Comparison of ENCODE assay signal across 9 cellular contexts in the genomic region with DNA sequence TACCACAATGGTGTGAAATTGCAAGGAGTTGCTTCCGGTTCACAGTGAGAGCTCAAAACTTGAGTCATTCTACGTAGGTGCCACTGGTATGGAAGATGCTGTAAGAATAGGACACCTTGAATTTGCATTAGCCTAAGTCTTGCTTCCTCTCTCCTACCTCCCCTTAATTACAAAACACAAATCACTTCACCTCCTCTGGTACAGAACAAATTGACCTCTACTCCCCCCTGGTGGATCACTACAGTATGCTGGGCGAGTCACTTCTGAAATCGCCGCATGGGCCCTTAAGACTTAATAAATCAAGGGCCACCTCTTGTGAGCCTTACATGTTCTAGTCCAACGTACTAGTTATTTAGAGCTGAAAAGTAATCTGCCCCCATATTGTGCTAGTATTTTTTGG.
A peak's percentile ranks its signal among the peaks of the same experiment; 100 is the strongest.
DNase-seq lines count a peak whose midpoint lies in the region; ATAC-seq and TF ChIP-seq lines count a peak whose summit lies in the region.
"Had no signal": no experiment of that assay in that cellular context is flagged by ENCODE, and none has a peak within 500 bp of the region (broad histone marks: within the 10 kb centered on the region; RNA-seq: fewer than 3 reads in every experiment).

No MANE protein-coding gene starts in this region.

- H3K4me1 Mint-ChIP-seq in GM23338 = peaks cover 22% of the 10 kb centered on the region
- H3K4me1 Mint-ChIP-seq in activated naive CD4-positive, alpha-beta T cell treated with anti-CD3 and anti-CD28 coated beads for 36 hours (ENCODE audit: low read depth) = peaks cover 9% of the 10 kb centered on the region
- no peaks in the 10 kb centered on the region for H3K4me1 Mint-ChIP-seq in T-helper 2 cell treated with Interferon-gamma antibody and Interleukin-4, amounts not matched to agents 5 μg/mL and 100 μg/mL, for 36 hours (ENCODE audit: low read depth)

- ATAC-seq in GM23338 (peak; percentile 92), lung (ENCODE audit: insufficient read depth, low FRiP score) (no peak)

- no peaks in the 10 kb centered on the region for H3K27me3 Mint-ChIP-seq in GM23338 (ENCODE audit: insufficient read depth, low read depth, poor library complexity)
- H3K27me3 Mint-ChIP-seq in activated naive CD4-positive, alpha-beta T cell treated with anti-CD3 and anti-CD28 coated beads for 36 hours (ENCODE audit: low read depth) = peaks cover 27% of the 10 kb centered on the region
- H3K27me3 Mint-ChIP-seq in T-helper 2 cell treated with Interferon-gamma antibody and Interleukin-4, amounts not matched to agents 5 μg/mL and 100 μg/mL, for 36 hours (ENCODE audit: low read depth) = peaks cover 46% of the 10 kb centered on the region
- H3K27me3 Mint-ChIP-seq: IgD-negative memory B cell had no signal

- CTCF ChIA-PET in A673 (lab: Charles Lee) = no interaction called here
- CTCF ChIA-PET in activated naive CD4-positive, alpha-beta T cell treated with anti-CD3 and anti-CD28 coated beads for 36 hours (lab: Charles Lee) = interaction anchor here (0.7 to 4.0 kb wide), 13 partner anchors 9 to 142 kb away, joined by 3 to 16 read pairs (median 4); no protein-coding TSS in a partner anchor

- H3K27me3 ChIP-seq in A673 (replicated peaks; ENCODE audit: insufficient read depth, low read depth, low read length, poor library complexity) = peaks cover 13% of the 10 kb centered on the region
- no peaks in the 10 kb centered on the region for H3K27me3 ChIP-seq in GM06990 (replicated peaks; ENCODE audit: control insufficient read depth, insufficient read depth, low read length)
- no peaks in the 10 kb centered on the region for H3K27me3 ChIP-seq in GM23338 (ENCODE audit: insufficient read depth)
- no peaks in the 10 kb centered on the region for H3K27me3 ChIP-seq in lung (ENCODE audit: control insufficient read depth, insufficient read depth)

- POLR2A ChIA-PET in A673 (lab: Charles Lee; ENCODE audit: low non-redundant PET) = no interaction called here

- 51 to 55% methylated on average over 6 of the region's 6 CpGs for WGBS in lung, 2 donors
- 58 to 76% methylated on average over 6 of the region's 6 CpGs for WGBS in lower leg skin, 2 donors

- H3K27ac ChIP-seq in A673 (ENCODE audit: low read depth, low read length, poor library complexity, severe bottlenecking) (no peak overlapping the region), GM23338 (ENCODE audit: low read depth) (no peak overlapping the region), lung (ENCODE audit: low read depth in 1 of 2, low read length in 1 of 2) (no peak overlapping the region)

- no peaks in the 10 kb centered on the region for H3K79me2 ChIP-seq in GM23338 (replicated peaks; ENCODE audit: insufficient read depth)

- H3K27ac Mint-ChIP-seq in GM23338 = no peak overlapping the region
- no peak overlapping the region for H3K27ac Mint-ChIP-seq in activated naive CD4-positive, alpha-beta T cell treated with anti-CD3 and anti-CD28 coated beads for 36 hours
- H3K27ac Mint-ChIP-seq in T-helper 2 cell treated with Interferon-gamma antibody and Interleukin-4, amounts not matched to agents 5 μg/mL and 100 μg/mL, for 36 hours = no peak overlapping the region
- H3K27ac Mint-ChIP-seq: IgD-negative memory B cell had no signal

- no peaks in the 10 kb centered on the region for H3K9me2 ChIP-seq in GM23338 (ENCODE audit: insufficient read depth)

- no peaks in the 10 kb centered on the region for H3K36me3 Mint-ChIP-seq in GM23338 (ENCODE audit: low read depth)
- H3K36me3 Mint-ChIP-seq in activated naive CD4-positive, alpha-beta T cell treated with anti-CD3 and anti-CD28 coated beads for 36 hours (ENCODE audit: low read depth) = no peaks in the 10 kb centered on the region
- H3K36me3 Mint-ChIP-seq in T-helper 2 cell treated with Interferon-gamma antibody and Interleukin-4, amounts not matched to agents 5 μg/mL and 100 μg/mL, for 36 hours (ENCODE audit: low read depth) = no peaks in the 10 kb centered on the region
- H3K36me3 Mint-ChIP-seq: IgD-negative memory B cell had no signal

- no peak overlapping the region for H3K4me3 ChIP-seq in A673 (ENCODE audit: low read depth, low read length, poor library complexity, severe bottlenecking)
- no peak overlapping the region for H3K4me3 ChIP-seq in GM06990 (replicated peaks; ENCODE audit: low read depth, low read length)
- H3K4me3 ChIP-seq in GM23338 = no peak overlapping the region
- no peak overlapping the region for H3K4me3 ChIP-seq in lung
- no peak overlapping the region for H3K4me3 ChIP-seq in lower leg skin (ENCODE audit: low read depth, poor library complexity, severe bottlenecking)

- H3K9me3 ChIP-seq in A673 (ENCODE audit: low read depth, low read length, poor library complexity, severe bottlenecking) (no peaks in the 10 kb centered on the region), lung (ENCODE audit: control insufficient read depth in 2 of 2, insufficient read depth in 1 of 2, low read length in 1 of 2) (no peaks in the 10 kb centered on the region)

- TF ChIP-seq POLR2A in lower leg skin (IDR thresholded peaks at IDR 0.05) = no peak

- intact Hi-C loops in A673 (cut with micrococcal nuclease; ENCODE audit: unreplicated experiment) (loop anchor here (1.0 kb wide), 1 partner anchor 143 kb away; no protein-coding TSS in a partner anchor), lower leg skin (cut with DNase I; ENCODE audit: low total_unique reads) (no loop called here)
- intact Hi-C loops in activated naive CD4-positive, alpha-beta T cell treated with anti-CD3 and anti-CD28 coated beads for 36 hours (cut with micrococcal nuclease) = loop anchor here (1.0 kb wide), 2 partner anchors 143 to 161 kb away; no protein-coding TSS in a partner anchor

- H3K9me3 Mint-ChIP-seq in GM23338 = peaks cover 1% of the 10 kb centered on the region; the same call in 2 of the 3 replicates
- no peaks in the 10 kb centered on the region for H3K9me3 Mint-ChIP-seq in activated naive CD4-positive, alpha-beta T cell treated with anti-CD3 and anti-CD28 coated beads for 36 hours
- no peaks in the 10 kb centered on the region for H3K9me3 Mint-ChIP-seq in T-helper 2 cell treated with Interferon-gamma antibody and Interleukin-4, amounts not matched to agents 5 μg/mL and 100 μg/mL, for 36 hours
- H3K9me3 Mint-ChIP-seq: IgD-negative memory B cell had no signal

- TF ChIP-seq CTCF in A673 (conservative IDR thresholded peaks at IDR 0.05; ENCODE audit: low read depth, low read length) (peak; percentile 74), GM06990 (IDR thresholded peaks at IDR 0.05; ENCODE audit: insufficient read depth, low read length, poor library complexity, severe bottlenecking) (peak; percentile 77), GM23338 (conservative IDR thresholded peaks at IDR 0.05; ENCODE audit: low read depth in 2 of 2) (peak; percentile 87 to 90), lung (IDR thresholded peaks at IDR 0.05; ENCODE audit: control extremely low read depth, extremely low read depth) (no peak), lower leg skin (IDR thresholded peaks at IDR 0.05) (no peak)

- no TSS peak for BruUV-seq in A673 (replicated peaks; lab: Mats Ljungman, UMichigan)

- DNase-seq in A673 (ENCODE audit: low spot score) (peak; percentile 67), GM06990 (ENCODE audit: extremely low read depth, insufficient read length) (peak; percentile 28), GM23338 (ENCODE audit: low spot score) (peak; percentile 90), M059J (ENCODE audit: low read depth) (peak; percentile 12), lung (ENCODE audit: low spot score) (peak; percentile 33), lower leg skin (ENCODE audit: low spot score in 2 of 2) (no peak)
- DNase-seq in activated naive CD4-positive, alpha-beta T cell treated with anti-CD3 and anti-CD28 coated beads for 36 hours = peak; percentile 58
- DNase-seq in T-helper 2 cell treated with Interferon-gamma antibody and Interleukin-4, amounts not matched to agents 5 μg/mL and 100 μg/mL, for 36 hours (ENCODE audit: low spot score) = no peak

- no peak overlapping the region for H3K4me2 ChIP-seq in GM23338

- no peak overlapping the region for H3K4me3 Mint-ChIP-seq in GM23338
- no peak overlapping the region for H3K4me3 Mint-ChIP-seq in activated naive CD4-positive, alpha-beta T cell treated with anti-CD3 and anti-CD28 coated beads for 36 hours
- no peak overlapping the region for H3K4me3 Mint-ChIP-seq in T-helper 2 cell treated with Interferon-gamma antibody and Interleukin-4, amounts not matched to agents 5 μg/mL and 100 μg/mL, for 36 hours
- H3K4me3 Mint-ChIP-seq: IgD-negative memory B cell had no signal

- H3K36me3 ChIP-seq in A673 (ENCODE audit: insufficient read depth, low read length, poor library complexity, severe bottlenecking) = no peaks in the 10 kb centered on the region
- H3K36me3 ChIP-seq in GM06990 (ENCODE audit: control insufficient read depth, insufficient read depth, low read length) = no peaks in the 10 kb centered on the region
- H3K36me3 ChIP-seq in GM23338 (ENCODE audit: insufficient read depth) = no peaks in the 10 kb centered on the region
- H3K36me3 ChIP-seq in lung (ENCODE audit: control insufficient read depth in 2 of 2, insufficient read depth in 2 of 2, low read length in 2 of 2) = no peaks in the 10 kb centered on the region

- H3K4me1 ChIP-seq in A673 (ENCODE audit: insufficient read depth, low read length, poor library complexity, severe bottlenecking) = peaks cover 6% of the 10 kb centered on the region
- peaks cover 6% of the 10 kb centered on the region for H3K4me1 ChIP-seq in GM23338 (ENCODE audit: insufficient read depth)
- no peaks in the 10 kb centered on the region for H3K4me1 ChIP-seq in lung (ENCODE audit: control insufficient read depth in 2 of 2, insufficient read depth in 2 of 2, low read length in 2 of 2)

- H4K20me1 ChIP-seq in GM23338 (replicated peaks; ENCODE audit: insufficient read depth) = no peaks in the 10 kb centered on the region

- H3F3A ChIP-seq in GM23338 (replicated peaks; ENCODE audit: low read depth) = no peaks in the 10 kb centered on the region

- no peak overlapping the region for H2AFZ ChIP-seq in GM23338

TF ChIP-seq in GM23338, 12 proteins besides CTCF, POLR2A, EP300 and RAD21 (continues in another document):
- TF ChIP-seq EZH2phosphoT487 (IDR thresholded peaks at IDR 0.05; ENCODE audit: unreplicated experiment) = no peak
- TF ChIP-seq JUNB (IDR thresholded peaks at IDR 0.05; ENCODE audit: unreplicated experiment) = no peak
- TF ChIP-seq POLR2AphosphoS5 (IDR thresholded peaks at IDR 0.05; ENCODE audit: low read depth) = no peak
- TF ChIP-seq ETS1 (IDR thresholded peaks at IDR 0.05) = no peak

Comparison
In these comparisons a context has a peak if more than half of its experiments do, and no peak if none do; other contexts are left out.
1. DNase-seq: peak in A673 (single experiment), GM06990 (single experiment), GM23338 (single experiment), M059J (single experiment), activated naive CD4-positive, alpha-beta T cell treated with anti-CD3 and anti-CD28 coated beads for 36 hours (single experiment) and lung (single experiment); none in T-helper 2 cell treated with Interferon-gamma antibody and Interleukin-4, amounts not matched to agents 5 μg/mL and 100 μg/mL, for 36 hours (single experiment) and lower leg skin (0 of 2).
2. CTCF ChIP-seq: peak in A673 (single experiment), GM06990 (single experiment) and GM23338 (2 of 2); none in lung (single experiment) and lower leg skin (0 of 3).